6 cellular contexts compared by ENCODE assay signal in the genomic region with DNA sequence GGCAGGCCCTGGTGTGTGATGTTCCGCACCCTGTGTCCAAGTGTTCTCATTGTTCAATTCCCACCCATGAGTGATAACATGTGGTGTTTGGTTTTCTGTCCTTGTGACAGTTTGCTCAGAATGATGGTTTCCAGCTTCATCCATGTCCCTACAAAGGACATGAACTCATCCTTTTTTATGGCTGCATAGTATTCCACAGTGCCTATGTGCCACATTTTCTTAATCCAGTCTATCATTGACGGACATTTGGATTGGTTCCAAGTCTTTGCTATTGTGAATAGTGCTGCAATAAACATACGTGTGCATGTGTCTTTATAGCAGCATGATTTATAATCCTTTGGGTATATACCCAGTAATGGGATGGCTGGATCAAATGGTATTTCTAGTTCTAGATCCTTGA.
DNase-seq lines count a peak whose midpoint lies in the region; ATAC-seq, FAIRE-seq and TF ChIP-seq lines count a peak whose summit lies in the region.
"Not testable (repeated sequence)": the region's sequence is repeated elsewhere in the genome, so short reads cannot be mapped to it uniquely, and the experiment has no call there.

No MANE protein-coding gene starts in this region.

- H3K27me3 Mint-ChIP-seq in activated naive CD8-positive, alpha-beta T cell, result not testable (repeated sequence)

- H3K9me3 Mint-ChIP-seq in activated naive CD8-positive, alpha-beta T cell (ENCODE audit: low read depth), result not testable (repeated sequence)

- H3K4me3 Mint-ChIP-seq in activated naive CD8-positive, alpha-beta T cell, result not testable (repeated sequence)

- TF ChIP-seq CTCF in HEK293 (tag by site-specific recombination; IDR thresholded peaks at IDR 0.05); Panc1 (IDR thresholded peaks at IDR 0.05); GM12878 (IDR thresholded peaks at IDR 0.05 in 2 of 3, conservative IDR thresholded peaks at IDR 0.05 in 1 of 3; ENCODE audit: control insufficient read depth in 2 of 3, extremely low read depth in 1 of 3, insufficient read depth in 1 of 3, low read depth in 3 of 3, low read length in 3 of 3); K562 (IDR thresholded peaks at IDR 0.05 in 2 of 3, conservative IDR thresholded peaks at IDR 0.05 in 1 of 3; ENCODE audit: insufficient read depth in 2 of 3, low read depth in 1 of 3, low read length in 3 of 3); HepG2 (CRISPR knock-in tag; IDR thresholded peaks at IDR 0.05): not testable (repeated sequence)

- not testable (repeated sequence) for H3K27ac ChIP-seq in HEK293 (ENCODE audit: extremely low read depth, low read depth, low read length); Panc1 (ENCODE audit: low read length); GM12878 (ENCODE audit: control insufficient read depth, insufficient read depth); K562 (ENCODE audit: extremely low read depth, low read depth, low read length); HepG2 (ENCODE audit: extremely low read length, insufficient read depth, low read length)

- H3K9ac ChIP-seq in GM12878 (ENCODE audit: control insufficient read depth, insufficient read depth, low read length); K562 (ENCODE audit: insufficient read depth in 1 of 2, low read depth in 2 of 2, low read length in 2 of 2); HepG2 (ENCODE audit: insufficient read depth, low read depth, low read length): not testable (repeated sequence)

- not testable (repeated sequence) for H3K4me2 ChIP-seq in GM12878 (ENCODE audit: control insufficient read depth, insufficient read depth); K562 (ENCODE audit: insufficient read depth, low read length); HepG2 (ENCODE audit: low read depth, low read length)

- H4K20me1 ChIP-seq in GM12878 (ENCODE audit: control insufficient read depth, insufficient read depth); K562 (replicated peaks; ENCODE audit: control insufficient read depth, insufficient read depth, low read length); HepG2 (ENCODE audit: insufficient read depth, low read length): not testable (repeated sequence)

- SMC1A ChIA-PET in GM12878 (lab: Charles Lee; ENCODE audit: uncharacterized antibody, unreplicated experiment), result not testable (repeated sequence)

- not testable (repeated sequence) for H3K36me3 ChIP-seq in HEK293 (ENCODE audit: control insufficient read depth in 2 of 2, insufficient read depth in 1 of 2, low read length in 2 of 2); Panc1 (ENCODE audit: control insufficient read depth, insufficient read depth, low read length); GM12878 (ENCODE audit: control insufficient read depth in 2 of 2, insufficient read depth in 2 of 2, low read length in 1 of 2)
- H3K36me3 ChIP-seq in K562 (ENCODE audit: control insufficient read depth, insufficient read depth, low read length), result peaks cover 34% of the 10 kb centered on the region; the same call in 2 of the 3 replicates
- H3K36me3 ChIP-seq in HepG2 (replicated peaks in 1 of 2; ENCODE audit: control insufficient read depth in 1 of 2, insufficient read depth in 2 of 2, low read length in 2 of 2), result peaks cover 3 to 18% of the 10 kb centered on the region in 2 experiments

- peaks cover 10% of the 10 kb centered on the region for H3K4me1 Mint-ChIP-seq in activated naive CD8-positive, alpha-beta T cell (ENCODE audit: low read depth)

- H3K79me2 ChIP-seq in GM12878 (ENCODE audit: control insufficient read depth, insufficient read depth, low read length); HepG2 (ENCODE audit: insufficient read depth, low read length): not testable (repeated sequence)
- H3K79me2 ChIP-seq in K562 (ENCODE audit: control insufficient read depth, insufficient read depth, low read length), result peaks cover 55% of the 10 kb centered on the region

- not testable (repeated sequence) for H3K9me1 ChIP-seq in K562 (ENCODE audit: control insufficient read depth, insufficient read depth, low read length)

- FAIRE-seq in GM12878 (lab: Jason Lieb, UNC); K562 (lab: Jason Lieb, UNC); HepG2 (lab: Jason Lieb, UNC): not testable (repeated sequence)

- TF ChIP-seq EP300 in GM12878 (IDR thresholded peaks at IDR 0.05; ENCODE audit: borderline replicate concordance in 1 of 2, control insufficient read depth in 1 of 2, low read depth in 2 of 2, low read length in 2 of 2); K562 (IDR thresholded peaks at IDR 0.05; ENCODE audit: low read length); HepG2 (IDR thresholded peaks at IDR 0.05; ENCODE audit: low read depth in 2 of 2, low read length in 2 of 2); HepG2 (CRISPR knock-in tag; IDR thresholded peaks at IDR 0.05; ENCODE audit: borderline replicate concordance): not testable (repeated sequence)

- CTCF ChIA-PET in HEK293 (lab: Yijun Ruan, JAX); Panc1 (lab: Charles Lee); K562 (lab: Yijun Ruan, JAX; ENCODE audit: low intra/inter-chr PET ratio); HepG2 (lab: Yijun Ruan, JAX; ENCODE audit: low intra/inter-chr PET ratio, low total read pairs): not testable (repeated sequence)
- CTCF ChIA-PET in GM12878 (lab: Yijun Ruan, JAX), result interaction anchor here (1.6 kb wide), 1 partner anchor 11 kb away, joined by 6 read pairs; no protein-coding TSS in a partner anchor

- ATAC-seq in Panc1, GM12878, K562, HepG2: not testable (repeated sequence)

- intact Hi-C loops in Panc1 (cut with micrococcal nuclease; ENCODE audit: unreplicated experiment); GM12878 (cut with micrococcal nuclease; ENCODE audit: unreplicated experiment); K562 (cut with micrococcal nuclease); HepG2 (cut with micrococcal nuclease; ENCODE audit: unreplicated experiment): not testable (repeated sequence)

- H3K4me1 ChIP-seq in HEK293 (ENCODE audit: control insufficient read depth, insufficient read depth, low read length); Panc1 (ENCODE audit: control insufficient read depth, insufficient read depth, low read length); HepG2 (ENCODE audit: insufficient read depth, low read length): not testable (repeated sequence)
- peaks cover 24% of the 10 kb centered on the region for H3K4me1 ChIP-seq in GM12878 (ENCODE audit: control insufficient read depth, insufficient read depth, low read length)
- H3K4me1 ChIP-seq in K562 (replicated peaks in 1 of 2; ENCODE audit: control insufficient read depth in 2 of 2, insufficient read depth in 2 of 2, low read length in 2 of 2), result peaks cover 6 to 36% of the 10 kb centered on the region in 2 experiments

- POLR2A ChIA-PET in HEK293 (lab: Yijun Ruan, JAX); Panc1 (lab: Charles Lee); GM12878 (lab: Charles Lee); HepG2 (lab: Yijun Ruan, JAX): not testable (repeated sequence)
- POLR2A ChIA-PET in K562 (lab: Yijun Ruan, JAX), result interaction anchor here (1.1 kb wide), 1 partner anchor 29 kb away, joined by 3 read pairs; no protein-coding TSS in a partner anchor

- BruUV-seq in Panc1 (replicated peaks; lab: Mats Ljungman, UMichigan), result TSS peak; percentile 41
- BruUV-seq in GM12878 (replicated peaks; lab: Mats Ljungman, UMichigan), result TSS peak; percentile 38
- not testable (repeated sequence) for BruUV-seq in K562 (replicated peaks; lab: Mats Ljungman, UMichigan); HepG2 (replicated peaks; lab: Mats Ljungman, UMichigan)

- not testable (repeated sequence) for DNase-seq in Panc1 (ENCODE audit: low read depth, low spot score); GM12878 (ENCODE audit: low read depth, low spot score); K562 (ENCODE audit: extremely low read depth in 1 of 4, low spot score in 3 of 4); HepG2 (ENCODE audit: low spot score)

- H3K27ac Mint-ChIP-seq in activated naive CD8-positive, alpha-beta T cell, result peak overlapping the region; percentile 68

- H3K4me3 ChIP-seq in HEK293 (ENCODE audit: low read depth, low read length); Panc1 (ENCODE audit: low read depth in 2 of 2, low read length in 2 of 2); GM12878; K562; HepG2 (replicated peaks in 1 of 3; ENCODE audit: insufficient read depth in 1 of 3, low read depth in 2 of 3, low read length in 3 of 3): not testable (repeated sequence)

- H3K9me3 ChIP-seq in HEK293 (ENCODE audit: control insufficient read depth, insufficient read depth, low read depth, low read length); Panc1 (ENCODE audit: control insufficient read depth, insufficient read depth, low read depth, low read length); GM12878 (replicated peaks; ENCODE audit: control insufficient read depth, insufficient read depth, low read length); K562 (replicated peaks; ENCODE audit: control insufficient read depth, insufficient read depth, low read depth, low read length); HepG2 (ENCODE audit: low read length): not testable (repeated sequence)

- H3K27me3 ChIP-seq in Panc1 (ENCODE audit: control insufficient read depth, insufficient read depth, low read length); GM12878 (replicated peaks in 1 of 2; ENCODE audit: control insufficient read depth in 2 of 2, insufficient read depth in 2 of 2, low read length in 1 of 2); K562 (ENCODE audit: control insufficient read depth in 2 of 2, insufficient read depth in 2 of 2, low read length in 2 of 2); HepG2 (ENCODE audit: control insufficient read depth in 1 of 2, insufficient read depth in 2 of 2, low read length in 2 of 2): not testable (repeated sequence)

- RAD21 ChIA-PET in GM12878 (lab: Charles Lee; ENCODE audit: unreplicated experiment), result not testable (repeated sequence)

- 93% methylated on average over 3 of the region's 3 CpGs for WGBS in GM12878 (ENCODE audit: insufficient coverage, insufficient replicate concordance, low lambda C conversion rate, missing lambda C conversion rate)
- WGBS in K562 (ENCODE audit: insufficient coverage, low coverage, missing lambda C conversion rate), result 100% methylated on average over 2 of the region's 3 CpGs
- 88% methylated on average over 3 of the region's 3 CpGs for WGBS in HepG2 (ENCODE audit: low lambda C conversion rate)

- in situ Hi-C loops in Panc1 (cut with HindIII; ENCODE audit: low pct_unique_long_range_greater_than_20kb, low sequenced_read_pairs); GM12878 (cut with MboI); K562 (cut with MboI); HepG2 (cut with HindIII; ENCODE audit: extremely low pct_ligation_motif_present, low pct_unique_long_range_greater_than_20kb): not testable (repeated sequence)

- not testable (repeated sequence) for H2AFZ ChIP-seq in GM12878 (ENCODE audit: control insufficient read depth, low read depth, low read length); K562 (ENCODE audit: low read depth, low read length); HepG2 (ENCODE audit: low read length)

- TF ChIP-seq RAD21 in GM12878 (IDR thresholded peaks at IDR 0.05; ENCODE audit: insufficient read depth, low read depth, low read length); K562 (CRISPR knock-in tag; conservative IDR thresholded peaks at IDR 0.05 in 1 of 2, IDR thresholded peaks at IDR 0.05 in 1 of 2); HepG2 (CRISPR knock-in tag; IDR thresholded peaks at IDR 0.05): not testable (repeated sequence)

- not testable (repeated sequence) for H3K36me3 Mint-ChIP-seq in activated naive CD8-positive, alpha-beta T cell

- TF ChIP-seq POLR2A in GM12878 (IDR thresholded peaks at IDR 0.05; ENCODE audit: low read depth, low read length); K562 (conservative IDR thresholded peaks at IDR 0.05); HepG2 (IDR thresholded peaks at IDR 0.05; ENCODE audit: insufficient read depth in 1 of 2, low read depth in 2 of 2, low read length in 2 of 2): not testable (repeated sequence)
